13 cellular contexts compared by ENCODE assay signal in genomic region chr4:72631296-72631695, GRCh38.
DNase-seq lines count a peak whose midpoint lies in the region; ATAC-seq and TF ChIP-seq lines count a peak whose summit lies in the region.
"Had no signal": no experiment of that assay in that cellular context is flagged by ENCODE, and none has a peak within 500 bp of the region (broad histone marks: within the 10 kb centered on the region; RNA-seq: fewer than 3 reads in every experiment).

No MANE protein-coding gene starts in this region.

- CTCF ChIA-PET in RWPE1 (lab: Yijun Ruan, JAX) = no interaction called here
- CTCF ChIA-PET in activated CD8-positive, alpha-beta T cell treated with anti-CD3 and anti-CD28 coated beads for 36 hours (lab: Charles Lee) = no interaction called here

- H3K27ac Mint-ChIP-seq in activated CD8-positive, alpha-beta T cell treated with anti-CD3 and anti-CD28 coated beads for 36 hours = no peak overlapping the region

- no peaks in the 10 kb centered on the region for H3K36me3 ChIP-seq in fibroblast of lung (ENCODE audit: control insufficient read depth, insufficient read depth, low read length)

- no peaks in the 10 kb centered on the region for H4K20me1 ChIP-seq in fibroblast of lung (ENCODE audit: control insufficient read depth, extremely low read depth, insufficient read depth, low read length)

- no peaks in the 10 kb centered on the region for H3K9me3 Mint-ChIP-seq in activated CD8-positive, alpha-beta T cell treated with anti-CD3 and anti-CD28 coated beads for 36 hours

- no peaks in the 10 kb centered on the region for H3K27me3 ChIP-seq in fibroblast of lung (ENCODE audit: control insufficient read depth, insufficient read depth, low read length)

- TF ChIP-seq CTCF in RWPE1 (conservative IDR thresholded peaks at IDR 0.05; ENCODE audit: low read depth) (no peak), fibroblast of lung (conservative IDR thresholded peaks at IDR 0.05 in 1 of 2, IDR thresholded peaks at IDR 0.05 in 1 of 2; ENCODE audit: low read depth in 1 of 2, low read length in 2 of 2) (no peak)
- no peak for TF ChIP-seq CTCF in activated CD8-positive, alpha-beta T cell treated with anti-CD3 and anti-CD28 coated beads for 36 hours (IDR thresholded peaks at IDR 0.05)

- ATAC-seq in GM21515 (IDR thresholded peaks at IDR 0.05; ENCODE audit: unreplicated experiment) = no peak
- ATAC-seq in GM21619 (IDR thresholded peaks at IDR 0.05; ENCODE audit: unreplicated experiment) = no peak
- no peak for ATAC-seq in activated CD8-positive, alpha-beta T cell treated with anti-CD3 and anti-CD28 coated beads for 36 hours

- H3K36me3 Mint-ChIP-seq in activated CD8-positive, alpha-beta T cell treated with anti-CD3 and anti-CD28 coated beads for 36 hours (ENCODE audit: low read depth) = no peaks in the 10 kb centered on the region

- no peak overlapping the region for H3K27ac ChIP-seq in RWPE1
- no peak overlapping the region for H3K27ac ChIP-seq in fibroblast of lung (ENCODE audit: insufficient read depth, low read length)

- H3K79me2 ChIP-seq in fibroblast of lung (ENCODE audit: control insufficient read depth, insufficient read depth, low read length) = no peaks in the 10 kb centered on the region

- intact Hi-C loops in activated CD8-positive, alpha-beta T cell treated with anti-CD3 and anti-CD28 coated beads for 36 hours (cut with micrococcal nuclease) = no loop called here

- no peak overlapping the region for H3K4me2 ChIP-seq in fibroblast of lung (ENCODE audit: extremely low read depth, insufficient read depth, low read length)

- H2AFZ ChIP-seq in fibroblast of lung (ENCODE audit: low read length) = no peak overlapping the region

- H3K9me3 ChIP-seq in fibroblast of lung (ENCODE audit: control insufficient read depth, insufficient read depth, low read depth, low read length) = no peaks in the 10 kb centered on the region

- no peak overlapping the region for H3K9ac ChIP-seq in fibroblast of lung (ENCODE audit: insufficient read depth, low read length)

- H3K4me3 Mint-ChIP-seq in activated CD8-positive, alpha-beta T cell treated with anti-CD3 and anti-CD28 coated beads for 36 hours = no peak overlapping the region

- H3K4me3 ChIP-seq in fibroblast of lung (replicated peaks in 1 of 4; ENCODE audit: control extremely low read depth in 1 of 4, insufficient read depth in 1 of 4, low read depth in 3 of 4, low read length in 4 of 4) = no peak overlapping the region

- H3K4me1 Mint-ChIP-seq in activated CD8-positive, alpha-beta T cell treated with anti-CD3 and anti-CD28 coated beads for 36 hours (ENCODE audit: low read depth) = no peaks in the 10 kb centered on the region

- DNase-seq in Daoy (ENCODE audit: low read depth) (peak; percentile 41), RWPE1 (ENCODE audit: low spot score) (peak; percentile 91), fibroblast of lung (ENCODE audit: low read depth in 2 of 2) (peak; percentile 12 to 96), pons (ENCODE audit: low spot score) (peak; percentile 15)
- DNase-seq in activated CD4-positive, CD25-positive, alpha-beta regulatory T cell (lab: John Stamatoyannopoulos, UW) = no peak
- DNase-seq in activated CD8-positive, alpha-beta T cell treated with anti-CD3 and anti-CD28 coated beads for 36 hours = no peak
- DNase-seq: activated CD4-positive, alpha-beta T cell treated with anti-CD3 and anti-CD28 coated beads for 1 hour; activated naive CD4-positive, alpha-beta T cell treated with anti-CD3 and anti-CD28 coated beads, Interleukin-2, amount 50 U/mL, for 16 hours; Calu3; NCI-H1048; retina had no signal

- H3K27me3 Mint-ChIP-seq in activated CD8-positive, alpha-beta T cell treated with anti-CD3 and anti-CD28 coated beads for 36 hours = no peaks in the 10 kb centered on the region

- POLR2A ChIA-PET in RWPE1 (lab: Yijun Ruan, JAX; ENCODE audit: low non-redundant PET) = no interaction called here
- POLR2A ChIA-PET in activated CD8-positive, alpha-beta T cell treated with anti-CD3 and anti-CD28 coated beads for 36 hours (lab: Charles Lee) = no interaction called here

- H3K4me1 ChIP-seq in fibroblast of lung (ENCODE audit: control insufficient read depth, extremely low read depth, insufficient read depth, low read length) = no peaks in the 10 kb centered on the region

Comparison
In these comparisons a context has a peak if more than half of its experiments do, and no peak if none do; other contexts are left out.
1. DNase-seq: peak in Daoy (single experiment), RWPE1 (single experiment), fibroblast of lung (2 of 2) and pons (single experiment); none in activated CD4-positive, CD25-positive, alpha-beta regulatory T cell (0 of 4) and activated CD8-positive, alpha-beta T cell treated with anti-CD3 and anti-CD28 coated beads for 36 hours (single experiment).